In genomic region chr6:32952817-32953739, GRCh38 we compare ENCODE assay signal across 8 cellular contexts.
DNase-seq lines count a peak whose midpoint lies in the region; ATAC-seq, FAIRE-seq and TF ChIP-seq lines count a peak whose summit lies in the region.

HLA-DMA (minus strand) TSS chr6:32953097; CDS start chr6:32953036, 61 bp downstream.

- peaks cover 52% of the 10 kb centered on the region for H3K4me1 Mint-ChIP-seq in activated naive CD4-positive, alpha-beta T cell treated with anti-CD3 and anti-CD28 coated beads, Interleukin-2, amount 10 ng/mL, durations not matched to agents 7 days and 5 days

- H3K27me3 ChIP-seq in DOHH2 (ENCODE audit: control insufficient read depth, low read length): no peaks in the 10 kb centered on the region

- DNase-seq in HPDE6-E6E7 (ENCODE audit: extremely low spot score): peak; percentile 87
- DNase-seq in SIG-M5 treated with dmso at 0.1 percent for 504 hours (lab: John Stamatoyannopoulos, UW; ENCODE audit: unreplicated experiment): peak; percentile 91
- DNase-seq in activated naive CD4-positive, alpha-beta T cell treated with anti-CD3 and anti-CD28 coated beads, Interleukin-2, amount 10 ng/mL, durations not matched to agents 7 days and 5 days: peak; percentile 86
- peak; percentile 95 for DNase-seq in foreskin melanocyte
- peak in 45 of 56 donors; percentile 31 to 84 (median 60) for DNase-seq in nucleus accumbens (lab: John Stamatoyannopoulos, UW)
- DNase-seq in urothelium cell line (ENCODE audit: low spot score): peak; percentile 41

- no peaks in the 10 kb centered on the region for H3K27me3 Mint-ChIP-seq in activated naive CD4-positive, alpha-beta T cell treated with anti-CD3 and anti-CD28 coated beads, Interleukin-2, amount 10 ng/mL, durations not matched to agents 7 days and 5 days

- FAIRE-seq in urothelium cell line (lab: Jason Lieb, UNC): no peak

- peaks cover 24% of the 10 kb centered on the region for H3K36me3 ChIP-seq in DOHH2 (ENCODE audit: control insufficient read depth, low read length)

- ATAC-seq in GM21367 (IDR thresholded peaks at IDR 0.05; ENCODE audit: unreplicated experiment): peak; percentile 79

- peak within 1 kb of the TSS; percentile 75 for H3K27ac Mint-ChIP-seq in activated naive CD4-positive, alpha-beta T cell treated with anti-CD3 and anti-CD28 coated beads, Interleukin-2, amount 10 ng/mL, durations not matched to agents 7 days and 5 days

- H3K9me2 ChIP-seq in DOHH2 (replicated peaks; ENCODE audit: control insufficient read depth, low read length): no peaks in the 10 kb centered on the region

- H4K20me1 ChIP-seq in DOHH2 (ENCODE audit: control insufficient read depth, insufficient read depth, low read depth, low read length): no peaks in the 10 kb centered on the region

- CTCF ChIA-PET in activated naive CD4-positive, alpha-beta T cell treated with anti-CD3 and anti-CD28 coated beads, Interleukin-2, amount 10 ng/mL, durations not matched to agents 7 days and 5 days (lab: Charles Lee): interaction anchor here (0.7 to 8.5 kb wide), 26 partner anchors 11 to 129 kb away, joined by 3 to 240 read pairs (median 5); partner anchors contain the start of genes BRD2, HLA-DMB, PSMB9 and TAP1

- H3K36me3 Mint-ChIP-seq in activated naive CD4-positive, alpha-beta T cell treated with anti-CD3 and anti-CD28 coated beads, Interleukin-2, amount 10 ng/mL, durations not matched to agents 7 days and 5 days: no peaks in the 10 kb centered on the region

- H3K4me1 ChIP-seq in DOHH2 (ENCODE audit: control insufficient read depth, low read length): peaks cover 84% of the 10 kb centered on the region

- H3K9me3 ChIP-seq in DOHH2 (ENCODE audit: control insufficient read depth, insufficient read depth, low read length): no peaks in the 10 kb centered on the region

- H3K79me2 ChIP-seq in DOHH2 (ENCODE audit: control insufficient read depth, low read length): peaks cover 50% of the 10 kb centered on the region

- H3K9me3 Mint-ChIP-seq in activated naive CD4-positive, alpha-beta T cell treated with anti-CD3 and anti-CD28 coated beads, Interleukin-2, amount 10 ng/mL, durations not matched to agents 7 days and 5 days: no peaks in the 10 kb centered on the region

- peak within 1 kb of the TSS; percentile 90 for H3K4me2 ChIP-seq in DOHH2 (ENCODE audit: low read length)

- peak; percentile 94 for TF ChIP-seq CTCF in DOHH2 (IDR thresholded peaks at IDR 0.05; ENCODE audit: low read depth, low read length, poor library complexity, severe bottlenecking)

- peaks cover 25% of the 10 kb centered on the region for H3F3A ChIP-seq in DOHH2 (ENCODE audit: control insufficient read depth, insufficient read depth)

- H3K4me3 ChIP-seq in DOHH2 (ENCODE audit: low read length): peak within 1 kb of the TSS; percentile 86

- H3K27ac ChIP-seq in DOHH2 (ENCODE audit: low read depth, low read length): peak within 1 kb of the TSS; percentile 84

- peak within 1 kb of the TSS; percentile 68 for H3K4me3 Mint-ChIP-seq in activated naive CD4-positive, alpha-beta T cell treated with anti-CD3 and anti-CD28 coated beads, Interleukin-2, amount 10 ng/mL, durations not matched to agents 7 days and 5 days

Comparison
In these comparisons a context has a peak if more than half of its experiments do, and no peak if none do; other contexts are left out.
1. Peak in every context shown above with its lines: DNase-seq, ATAC-seq, H3K4me3 ChIP-seq and H3K27ac ChIP-seq.
2. DNase-seq: peak in every context shown above with its lines; median percentile 95 in foreskin melanocyte; 91 in SIG-M5 treated with dmso at 0.1 percent for 504 hours; 87 in HPDE6-E6E7; 86 in activated naive CD4-positive, alpha-beta T cell treated with anti-CD3 and anti-CD28 coated beads, Interleukin-2, amount 10 ng/mL, durations not matched to agents 7 days and 5 days; 60 in nucleus accumbens; 41 in urothelium cell line.